8 cellular contexts compared by ENCODE assay signal in the genomic region with DNA sequence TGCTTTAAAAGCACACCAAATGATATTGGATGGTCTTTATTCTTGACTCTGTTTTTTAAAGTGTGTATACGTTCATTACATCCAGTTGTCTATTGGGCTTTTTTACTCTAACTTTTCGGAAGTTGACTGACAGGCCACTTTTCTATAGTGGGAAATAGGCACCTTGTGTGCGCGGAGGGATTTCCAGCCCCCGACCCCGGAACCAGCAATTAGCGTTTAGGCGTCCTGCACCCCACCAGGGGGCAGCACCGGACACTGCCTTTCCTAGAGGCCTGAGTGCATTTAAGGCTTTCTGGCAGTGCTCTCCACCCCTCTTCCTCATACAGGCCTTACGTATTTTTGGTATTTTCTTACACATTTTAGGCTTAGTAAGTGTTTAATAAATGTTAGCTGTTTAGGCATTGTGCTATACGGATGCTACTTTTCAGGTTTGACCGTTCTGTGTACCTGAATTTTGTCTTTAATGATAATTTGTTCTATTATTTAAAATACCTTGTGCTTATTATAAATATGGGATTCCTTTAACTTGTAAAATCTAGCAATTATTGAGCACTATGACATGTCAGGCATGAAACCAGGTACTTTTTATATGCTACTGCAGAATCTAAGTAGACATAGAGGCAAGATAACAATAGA.
A peak's percentile ranks its signal among the peaks of the same experiment; 100 is the strongest.
DNase-seq lines count a peak whose midpoint lies in the region; ATAC-seq, FAIRE-seq and TF ChIP-seq lines count a peak whose summit lies in the region.

No MANE protein-coding gene starts in this region.

- H3K36me3 ChIP-seq in endothelial cell of umbilical vein (ENCODE audit: control insufficient read depth in 2 of 2, extremely low read depth in 1 of 2, insufficient read depth in 2 of 2, low read length in 2 of 2): no peaks in the 10 kb centered on the region
- no peaks in the 10 kb centered on the region for H3K36me3 ChIP-seq in neural cell (ENCODE audit: insufficient read depth, low read length)

- H3K9me3 Mint-ChIP-seq in activated CD4-positive, alpha-beta memory T cell treated with anti-CD3 and anti-CD28 coated beads, Interleukin-2, amount 10 ng/mL, durations not matched to agents 7 days and 5 days: no peaks in the 10 kb centered on the region

- no peaks in the 10 kb centered on the region for H3K4me1 Mint-ChIP-seq in activated CD4-positive, alpha-beta memory T cell treated with anti-CD3 and anti-CD28 coated beads, Interleukin-2, amount 10 ng/mL, durations not matched to agents 7 days and 5 days

- no peak for TF ChIP-seq POLR2A in endothelial cell of umbilical vein (IDR thresholded peaks at IDR 0.05; ENCODE audit: low read depth, low read length)

- DNase-seq in NCI-H1436 (lab: John Stamatoyannopoulos, UW) (peak; percentile 2), NCI-H1436 treated with DMSO at 0.1 percent for 48 hours (lab: John Stamatoyannopoulos, UW) (no peak), NCI-H2107 (lab: John Stamatoyannopoulos, UW) (peak; percentile 4), endothelial cell of umbilical vein (ENCODE audit: low read depth, low spot score) (peak; percentile 31), superior temporal gyrus (ENCODE audit: extremely low spot score) (peak; percentile 67)
- DNase-seq in activated CD4-positive, alpha-beta memory T cell treated with anti-CD3 and anti-CD28 coated beads, Interleukin-2, amount 10 ng/mL, durations not matched to agents 7 days and 5 days: peak; percentile 57

- H3K27me3 ChIP-seq in endothelial cell of umbilical vein (ENCODE audit: control insufficient read depth in 2 of 2, insufficient read depth in 2 of 2, low read length in 2 of 2) (no peaks in the 10 kb centered on the region), neural cell (ENCODE audit: insufficient read depth, low read depth, low read length) (no peaks in the 10 kb centered on the region)

- no peak overlapping the region for H3K4me2 ChIP-seq in endothelial cell of umbilical vein (ENCODE audit: insufficient read depth, low read length)
- no peak overlapping the region for H3K4me2 ChIP-seq in neural cell (ENCODE audit: low read length)

- dilution Hi-C loops in endothelial cell of umbilical vein (cut with MboI; ENCODE audit: extremely low pct_ligation_motif_present, low sequenced_read_pairs): no loop called here

- FAIRE-seq in endothelial cell of umbilical vein (lab: Jason Lieb, UNC): no peak

- H4K20me1 ChIP-seq in endothelial cell of umbilical vein (replicated peaks; ENCODE audit: control insufficient read depth, extremely low read depth, insufficient read depth, low read length) (no peaks in the 10 kb centered on the region), neural cell (ENCODE audit: insufficient read depth) (no peaks in the 10 kb centered on the region)

- no TSS peak for BruUV-seq in endothelial cell of umbilical vein (replicated peaks; lab: Mats Ljungman, UMichigan)

- H3K9ac ChIP-seq in endothelial cell of umbilical vein (replicated peaks; ENCODE audit: extremely low read depth, insufficient read depth, low read length) (no peak overlapping the region), neural cell (ENCODE audit: low read length) (no peak overlapping the region)

- no peaks in the 10 kb centered on the region for H3K9me2 ChIP-seq in neural cell (ENCODE audit: insufficient read depth, low read length)

- no peak overlapping the region for H3K4me3 Mint-ChIP-seq in activated CD4-positive, alpha-beta memory T cell treated with anti-CD3 and anti-CD28 coated beads, Interleukin-2, amount 10 ng/mL, durations not matched to agents 7 days and 5 days

- H3K36me3 Mint-ChIP-seq in activated CD4-positive, alpha-beta memory T cell treated with anti-CD3 and anti-CD28 coated beads, Interleukin-2, amount 10 ng/mL, durations not matched to agents 7 days and 5 days (ENCODE audit: low read depth): no peaks in the 10 kb centered on the region

- H3K4me1 ChIP-seq in endothelial cell of umbilical vein (ENCODE audit: control insufficient read depth, extremely low read depth, insufficient read depth, low read length): peaks cover 4% of the 10 kb centered on the region

- ATAC-seq in HG02623 (IDR thresholded peaks at IDR 0.05; ENCODE audit: unreplicated experiment): peak; percentile 91

- TF ChIP-seq CTCF in endothelial cell of umbilical vein (IDR thresholded peaks at IDR 0.05; ENCODE audit: extremely low read depth in 1 of 2, insufficient read depth in 1 of 2, low read depth in 1 of 2, low read length in 2 of 2) (peak; percentile 64 to 69), neural cell (IDR thresholded peaks at IDR 0.05; ENCODE audit: poor library complexity, severe bottlenecking) (peak; percentile 50)

- H3K27ac Mint-ChIP-seq in activated CD4-positive, alpha-beta memory T cell treated with anti-CD3 and anti-CD28 coated beads, Interleukin-2, amount 10 ng/mL, durations not matched to agents 7 days and 5 days: no peak overlapping the region

- TF ChIP-seq EP300 in neural cell (conservative IDR thresholded peaks at IDR 0.05; ENCODE audit: poor library complexity, severe bottlenecking): no peak

- H3K27me3 Mint-ChIP-seq in activated CD4-positive, alpha-beta memory T cell treated with anti-CD3 and anti-CD28 coated beads, Interleukin-2, amount 10 ng/mL, durations not matched to agents 7 days and 5 days: no peaks in the 10 kb centered on the region

- H3K79me2 ChIP-seq in endothelial cell of umbilical vein (ENCODE audit: control insufficient read depth, insufficient read depth, low read length) (no peaks in the 10 kb centered on the region), neural cell (replicated peaks; ENCODE audit: insufficient read depth, low read length) (no peaks in the 10 kb centered on the region)

- CTCF ChIA-PET in activated CD4-positive, alpha-beta memory T cell treated with anti-CD3 and anti-CD28 coated beads, Interleukin-2, amount 10 ng/mL, durations not matched to agents 7 days and 5 days (lab: Charles Lee): interaction anchor here (0.6 kb wide), 1 partner anchor 1416 kb away, joined by 3 read pairs; no protein-coding TSS in a partner anchor
- CTCF ChIA-PET in endothelial cell of umbilical vein (lab: Charles Lee): interaction anchor here (1.4 kb wide), 1 partner anchor 185 kb away, joined by 3 read pairs; no protein-coding TSS in a partner anchor

- POLR2A ChIA-PET in activated CD4-positive, alpha-beta memory T cell treated with anti-CD3 and anti-CD28 coated beads, Interleukin-2, amount 10 ng/mL, durations not matched to agents 7 days and 5 days (lab: Charles Lee): no interaction called here
- POLR2A ChIA-PET in endothelial cell of umbilical vein (lab: Charles Lee): no interaction called here

- H3K4me3 ChIP-seq in endothelial cell of umbilical vein (replicated peaks in 1 of 3; ENCODE audit: insufficient read depth in 1 of 3, low read depth in 1 of 3, low read length in 3 of 3) (no peak overlapping the region), neural cell (ENCODE audit: low read length) (no peak overlapping the region)

- H3K27ac ChIP-seq in endothelial cell of umbilical vein (ENCODE audit: insufficient read depth, low read depth, low read length) (no peak overlapping the region), neural cell (ENCODE audit: low read length) (no peak overlapping the region)

- intact Hi-C loops in endothelial cell of umbilical vein (cut with micrococcal nuclease): loop anchor here (1.0 to 10.0 kb wide), 7 partner anchors 116 to 1414 kb away; partner anchors contain the start of gene TENT5A

- H3F3A ChIP-seq in neural cell (ENCODE audit: insufficient read depth, low read length, poor library complexity, severe bottlenecking): no peaks in the 10 kb centered on the region

- no peaks in the 10 kb centered on the region for H3K9me1 ChIP-seq in endothelial cell of umbilical vein (replicated peaks; ENCODE audit: control insufficient read depth, extremely low read depth, insufficient read depth, low read length)

- peak; percentile 24 for TF ChIP-seq RAD21 in neural cell (conservative IDR thresholded peaks at IDR 0.05)

- H3K9me3 ChIP-seq in endothelial cell of umbilical vein (replicated peaks; ENCODE audit: control insufficient read depth, insufficient read depth, low read length) (no peaks in the 10 kb centered on the region), neural cell (ENCODE audit: low read length) (no peaks in the 10 kb centered on the region)

- no peak overlapping the region for H2AFZ ChIP-seq in endothelial cell of umbilical vein (ENCODE audit: low read depth, low read length)
- H2AFZ ChIP-seq in neural cell (ENCODE audit: low read depth, low read length): no peak overlapping the region

TF ChIP-seq in endothelial cell of umbilical vein, 7 proteins besides CTCF, POLR2A, EP300 and RAD21:
- TF ChIP-seq MYC (IDR thresholded peaks at IDR 0.05; ENCODE audit: low read depth, low read length) (no peak), FOS (IDR thresholded peaks at IDR 0.05; ENCODE audit: borderline replicate concordance, insufficient read depth, low read length) (no peak), GATA2 (IDR thresholded peaks at IDR 0.05; ENCODE audit: insufficient read depth, insufficient read length, low read depth, low read length) (no peak), MAX (IDR thresholded peaks at IDR 0.05; ENCODE audit: insufficient read depth, insufficient read length) (no peak), JUN (IDR thresholded peaks at IDR 0.05; ENCODE audit: borderline replicate concordance, insufficient read depth, insufficient read length, low read depth) (no peak), POLR2AphosphoS5 (IDR thresholded peaks at IDR 0.05; ENCODE audit: insufficient read depth, low read depth, low read length) (no peak), EZH2 (IDR thresholded peaks at IDR 0.05; ENCODE audit: borderline replicate concordance, low read depth, low read length, severe bottlenecking) (no peak)

TF ChIP-seq in neural cell, 6 proteins besides CTCF, POLR2A, EP300 and RAD21 (continues in another document):
- no peak for TF ChIP-seq POLR2AphosphoS5 (IDR thresholded peaks at IDR 0.05)
- no peak for TF ChIP-seq EZH2 (IDR thresholded peaks at IDR 0.05; ENCODE audit: borderline replicate concordance, insufficient read depth, low read length, poor library complexity, severe bottlenecking)
- no peak for TF ChIP-seq MXI1 (conservative IDR thresholded peaks at IDR 0.05; ENCODE audit: poor library complexity, severe bottlenecking)
